Comparison of ENCODE assay signal across 31 cellular contexts in the genomic region with DNA sequence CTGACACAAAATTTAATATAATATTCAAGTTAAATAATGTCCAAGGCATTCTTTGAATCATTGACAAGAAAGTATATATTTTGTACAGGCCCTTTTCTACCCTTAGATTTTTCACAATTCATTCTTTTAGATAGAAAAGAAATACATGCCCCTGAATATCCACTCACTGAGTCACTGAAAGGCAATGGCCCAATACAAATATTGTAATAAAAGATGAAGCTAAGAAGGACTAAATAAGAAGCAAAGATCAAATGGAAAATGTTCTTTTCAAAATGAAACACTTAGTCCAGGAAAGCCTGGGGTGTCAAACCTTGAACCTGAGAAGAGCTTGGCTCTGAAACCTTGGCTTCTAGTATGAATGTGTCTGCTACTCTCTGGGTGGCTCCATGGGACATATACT. TPM values are rescaled to one million over a fixed set of nuclear protein-coding genes. Genes with fewer than 3 reads are reported as not detected.
"Had no signal": no experiment of that assay in that cellular context is flagged by ENCODE, and none has a peak within 500 bp of the region (broad histone marks: within the 10 kb centered on the region; RNA-seq: fewer than 3 reads in every experiment).

No MANE protein-coding gene starts in this region.

- H3K27me3 ChIP-seq: heart left ventricle, left lung, uterus had no signal

- H3K27me3 Mint-ChIP-seq: activated CD4-positive, alpha-beta memory T cell treated with anti-CD3 and anti-CD28 coated beads for 36 hours; activated CD4-positive, alpha-beta T cell treated with anti-CD3 and anti-CD28 coated beads, Interleukin-2, amount 10 ng/mL, durations not matched to agents 24 days and 14 days; activated T-helper 17 cell treated with anti-CD3 and anti-CD28 coated beads, Interleukin-2, amount 50 U/mL, for 72 hours; brain; naive thymus-derived CD8-positive, alpha-beta T cell; type B pancreatic cell had no signal

- H3K9ac ChIP-seq: parathyroid adenoma had no signal

- H3K36me3 Mint-ChIP-seq: activated CD4-positive, alpha-beta memory T cell treated with anti-CD3 and anti-CD28 coated beads for 36 hours; brain; naive thymus-derived CD8-positive, alpha-beta T cell; type B pancreatic cell had no signal

- H3K9me3 ChIP-seq: heart left ventricle, left lung, lower lobe of right lung, psoas muscle, uterus had no signal

- H3K4me1 ChIP-seq: left lung, lower lobe of right lung, parathyroid adenoma, psoas muscle, uterus had no signal

- H3K4me3 Mint-ChIP-seq: activated CD4-positive, alpha-beta memory T cell treated with anti-CD3 and anti-CD28 coated beads for 36 hours; activated CD4-positive, alpha-beta T cell treated with anti-CD3 and anti-CD28 coated beads, Interleukin-2, amount 10 ng/mL, durations not matched to agents 24 days and 14 days; activated T-cell treated with anti-CD3 and anti-CD28 coated beads, Interleukin-2, amount 50 U/mL, for 4 hours; activated T-helper 17 cell treated with anti-CD3 and anti-CD28 coated beads, Interleukin-2, amount 50 U/mL, for 72 hours; brain; endodermal cell; naive thymus-derived CD8-positive, alpha-beta T cell; neural crest cell; type B pancreatic cell had no signal

- H3K4me1 Mint-ChIP-seq: activated CD4-positive, alpha-beta T cell treated with anti-CD3 and anti-CD28 coated beads, Interleukin-2, amount 10 ng/mL, durations not matched to agents 24 days and 14 days; activated T-helper 17 cell treated with anti-CD3 and anti-CD28 coated beads, Interleukin-2, amount 50 U/mL, for 72 hours; naive thymus-derived CD8-positive, alpha-beta T cell; neural crest cell had no signal

- ATAC-seq: activated T-cell treated with anti-CD3 and anti-CD28 coated beads, Interleukin-2, amount 50 U/mL, for 4 hours; activated T-helper 17 cell treated with anti-CD3 and anti-CD28 coated beads, Interleukin-2, amount 50 U/mL, for 72 hours; esophagus mucosa; heart left ventricle; left lung; lower lobe of right lung; naive thymus-derived CD8-positive, alpha-beta T cell; psoas muscle; stimulated activated naive CD8-positive, alpha-beta T cell treated with anti-CD3 and anti-CD28 coated beads, Interleukin-15, Interleukin-2, amounts not matched to agents 100 U/mL and 50 U/mL, for 24 hours had no signal

- H3K36me3 ChIP-seq: heart left ventricle, left lung, lower lobe of right lung, uterus, WERI-Rb-1 had no signal

- H3K9me3 Mint-ChIP-seq: activated CD4-positive, alpha-beta memory T cell treated with anti-CD3 and anti-CD28 coated beads for 36 hours; activated CD4-positive, alpha-beta T cell treated with anti-CD3 and anti-CD28 coated beads, Interleukin-2, amount 10 ng/mL, durations not matched to agents 24 days and 14 days had no signal

- H3K27ac Mint-ChIP-seq: activated CD4-positive, alpha-beta memory T cell treated with anti-CD3 and anti-CD28 coated beads for 36 hours; activated CD4-positive, alpha-beta T cell treated with anti-CD3 and anti-CD28 coated beads, Interleukin-2, amount 10 ng/mL, durations not matched to agents 24 days and 14 days; activated T-helper 17 cell treated with anti-CD3 and anti-CD28 coated beads, Interleukin-2, amount 50 U/mL, for 72 hours; brain; endodermal cell; naive thymus-derived CD8-positive, alpha-beta T cell; type B pancreatic cell had no signal

- H3K4me3 ChIP-seq: heart left ventricle, left lung, lower lobe of right lung, psoas muscle, uterus had no signal

- DNase-seq: activated CD4-positive, alpha-beta memory T cell treated with anti-CD3 and anti-CD28 coated beads for 36 hours; activated CD4-positive, alpha-beta T cell treated with anti-CD3 and anti-CD28 coated beads, Interleukin-2, amount 10 ng/mL, durations not matched to agents 24 days and 14 days; activated CD4-positive, CD25-positive, alpha-beta regulatory T cell treated with anti-CD3 and anti-CD28 coated beads, Interleukin-2, amount 50 U/mL, for 72 hours; activated CD8-positive, alpha-beta memory T cell treated with anti-CD3 and anti-CD28 coated beads, Interleukin-2, amount 50 U/mL, for 48 hours; activated gamma-delta T cell treated with Interleukin-2 at 50 U/mL for 16 hours; activated naive CD4-positive, alpha-beta T cell treated with anti-CD3 and anti-CD28 coated beads, Interleukin-2, amount 50 U/mL, for 16 hours; activated T-cell treated with anti-CD3 and anti-CD28 coated beads, Interleukin-2, amount 50 U/mL, for 4 hours; amygdala; endodermal cell; heart left ventricle; left lung; lower lobe of right lung; mesenchymal stem cell; naive thymus-derived CD8-positive, alpha-beta T cell; nucleus accumbens; psoas muscle; stimulated activated CD4-positive, alpha-beta T cell treated with anti-CD3 and anti-CD28 coated beads, Interleukin-4, amount 100 ng/mL, for 1 hour; stimulated activated naive CD8-positive, alpha-beta T cell treated with anti-CD3 and anti-CD28 coated beads, Interleukin-15, Interleukin-2, amounts not matched to agents 100 U/mL and 50 U/mL, for 24 hours; T-helper 9 cell; uterus; WERI-Rb-1 had no signal

RNA-seq across cellular contexts. Expression of gene HDGFL1, which starts 18.1 kb away (rescaled TPM):
- total RNA-seq: activated CD4-positive, alpha-beta memory T cell treated with anti-CD3 and anti-CD28 coated beads for 36 hours; activated CD4-positive, alpha-beta T cell treated with anti-CD3 and anti-CD28 coated beads, Interleukin-2, amount 10 ng/mL, durations not matched to agents 24 days and 14 days; activated T-cell treated with anti-CD3 and anti-CD28 coated beads, Interleukin-2, amount 50 U/mL, for 4 hours; activated T-helper 17 cell treated with anti-CD3 and anti-CD28 coated beads, Interleukin-2, amount 50 U/mL, for 72 hours; cardiac septum; cerebellum; endodermal cell; esophagus mucosa; heart left ventricle; left lung; lower lobe of right lung; naive thymus-derived CD8-positive, alpha-beta T cell; neural crest cell; psoas muscle; subcutaneous adipose tissue; T-helper 1 cell treated with Interleukin-12 subunit alpha and Interleukin-12 subunit beta and Interleukin-4 antibody, amounts not matched to agents 30 ng/mL and 1 ng/mL, for 36 hours; uterus had no signal
